In genomic region chr5:43411489-43411888, GRCh38 we compare ENCODE assay signal across 18 cellular contexts. TPM values are rescaled to one million over a fixed set of nuclear protein-coding genes. Genes with fewer than 3 reads are reported as not detected.
DNase-seq lines count a peak whose midpoint lies in the region; TF ChIP-seq lines count a peak whose summit lies in the region.
"Had no signal": no experiment of that assay in that cellular context is flagged by ENCODE, and none has a peak within 500 bp of the region (broad histone marks: within the 10 kb centered on the region; RNA-seq: fewer than 3 reads in every experiment).

No MANE protein-coding gene starts in this region.

- peak overlapping the region; percentile 69 to 79 for H3K27ac ChIP-seq in breast epithelium
- peak overlapping the region; percentile 70 for H3K27ac ChIP-seq in duodenal mucosa (ENCODE audit: low read depth, low read length)
- H3K27ac ChIP-seq in muscle layer of duodenum (ENCODE audit: low read length): peak overlapping the region; percentile 71
- H3K27ac ChIP-seq: RWPE1 had no signal

- TF ChIP-seq CTCF in breast epithelium (IDR thresholded peaks at IDR 0.05) (no peak), MCF 10A (IDR thresholded peaks at IDR 0.05; ENCODE audit: unreplicated experiment) (no peak)

- no TSS peak for BruUV-seq in MCF 10A (replicated peaks; lab: Mats Ljungman, UMichigan)

- peak overlapping the region; percentile 49 to 67 for H3K9ac ChIP-seq in duodenal mucosa (ENCODE audit: low read depth in 1 of 2, low read length in 2 of 2)

- CTCF ChIA-PET in MCF 10A (lab: Yijun Ruan, JAX): interaction anchor here (0.6 to 2.9 kb wide), 10 partner anchors 9 to 179 kb away, joined by 3 to 22 read pairs (median 4); partner anchors contain the start of gene TMEM267

- H3K9me3 ChIP-seq in breast epithelium: no peaks in the 10 kb centered on the region
- no peaks in the 10 kb centered on the region for H3K9me3 ChIP-seq in duodenal mucosa (ENCODE audit: control insufficient read depth in 1 of 2, low read length in 2 of 2)
- H3K9me3 ChIP-seq in muscle layer of duodenum (ENCODE audit: control insufficient read depth in 1 of 2, low read length in 2 of 2): no peaks in the 10 kb centered on the region

- no peaks in the 10 kb centered on the region for H3K9me3 Mint-ChIP-seq in MCF 10A (ENCODE audit: unreplicated experiment)

- H3K36me3 ChIP-seq in breast epithelium: no peaks in the 10 kb centered on the region
- no peaks in the 10 kb centered on the region for H3K36me3 ChIP-seq in duodenal mucosa (ENCODE audit: control insufficient read depth in 1 of 2, insufficient read depth in 2 of 2, low read length in 2 of 2)
- H3K36me3 ChIP-seq in muscle layer of duodenum (ENCODE audit: control insufficient read depth in 1 of 2, insufficient read depth in 2 of 2, low read length in 2 of 2): no peaks in the 10 kb centered on the region

- no peak overlapping the region for H3K4me3 Mint-ChIP-seq in MCF 10A (ENCODE audit: unreplicated experiment)
- H3K4me3 Mint-ChIP-seq: CD14-positive monocyte, GM23338 had no signal

- H3K27ac Mint-ChIP-seq in MCF 10A (ENCODE audit: low read depth, unreplicated experiment): no peak overlapping the region
- H3K27ac Mint-ChIP-seq: CD14-positive monocyte, GM23338 had no signal

- no peaks in the 10 kb centered on the region for H3K36me3 Mint-ChIP-seq in MCF 10A (ENCODE audit: insufficient read depth, unreplicated experiment)
- H3K36me3 Mint-ChIP-seq: CD14-positive monocyte had no signal

- H3K4me1 Mint-ChIP-seq in MCF 10A (ENCODE audit: insufficient read depth, unreplicated experiment): peaks cover 6% of the 10 kb centered on the region
- H3K4me1 Mint-ChIP-seq: CD14-positive monocyte had no signal

- H3K4me3 ChIP-seq in breast epithelium (peak overlapping the region in 2 of 3 donors; percentile 17 to 41), duodenal mucosa (ENCODE audit: low read depth in 1 of 2, low read length in 2 of 2) (peak overlapping the region; percentile 63 to 67), muscle layer of duodenum (ENCODE audit: low read depth in 1 of 2, low read length in 2 of 2) (peak overlapping the region in 1 of 2 donors; percentile 45)
- H3K4me3 ChIP-seq: GM23338 had no signal

- DNase-seq in breast epithelium (ENCODE audit: low spot score in 2 of 2): no peak
- DNase-seq in MCF 10A (ENCODE audit: unreplicated experiment): no peak
- DNase-seq in activated naive CD4-positive, alpha-beta T cell (lab: John Stamatoyannopoulos, UW): no peak
- no peak for DNase-seq in activated CD4-positive, CD25-positive, alpha-beta regulatory T cell treated with anti-CD3 and anti-CD28 coated beads, Interleukin-2, amount 50 U/mL, for 72 hours
- DNase-seq in stimulated activated CD8-positive, alpha-beta memory T cell treated with anti-CD3 and anti-CD28 coated beads, Interleukin-4, amount 100 ng/mL, for 48 hours: no peak
- DNase-seq in NOMO-1 treated with DMSO at 0.1 percent for 48 hours (lab: John Stamatoyannopoulos, UW; ENCODE audit: unreplicated experiment): no peak
- DNase-seq: 8988T; DMS79 treated with DMSO at 0.1 percent for 48 hours; NCI-H187 treated with DMSO at 0.1 percent for 48 hours; NCI-H2171; NCI-H446; NK-92 treated with Interleukin-12 subunit alpha and Interleukin-12 subunit beta, amount 100 ng/mL, for 24 hours; SIG-M5 had no signal

- intact Hi-C loops in breast epithelium (cut with DNase I; ENCODE audit: low total_unique reads): no loop called here
- intact Hi-C loops in MCF 10A (cut with micrococcal nuclease): no loop called here

- no peaks in the 10 kb centered on the region for H3K27me3 Mint-ChIP-seq in MCF 10A (ENCODE audit: insufficient read depth, unreplicated experiment)

- no peak for TF ChIP-seq POLR2A in breast epithelium (IDR thresholded peaks at IDR 0.05)

- no peaks in the 10 kb centered on the region for H3K27me3 ChIP-seq in breast epithelium
- H3K27me3 ChIP-seq in duodenal mucosa (ENCODE audit: control insufficient read depth in 1 of 2, insufficient read depth in 2 of 2, low read length in 2 of 2): no peaks in the 10 kb centered on the region
- H3K27me3 ChIP-seq in muscle layer of duodenum (ENCODE audit: low read depth, low read length): no peaks in the 10 kb centered on the region

- POLR2A ChIA-PET in MCF 10A (lab: Yijun Ruan, JAX): interaction anchor here (0.9 to 2.7 kb wide), 7 partner anchors 9 to 103 kb away, joined by 3 to 17 read pairs (median 6); partner anchors contain the start of gene TMEM267

- H3K4me1 ChIP-seq in breast epithelium (no peaks in the 10 kb centered on the region), duodenal mucosa (ENCODE audit: control insufficient read depth in 1 of 2, insufficient read depth in 2 of 2, low read length in 2 of 2) (peaks cover 11 to 12% of the 10 kb centered on the region in 2 donors), muscle layer of duodenum (ENCODE audit: control insufficient read depth in 1 of 2, insufficient read depth in 2 of 2, low read length in 2 of 2) (no peaks in the 10 kb centered on the region)

RNA-seq across cellular contexts. Expression of gene CCL28, which starts 0.7 kb away (rescaled TPM):
- total RNA-seq in breast epithelium: 100 to 1,000 TPM in 1 of 3 donors, 10 to 100 TPM in 1, 1 to 10 TPM in 1; 4.0 to 192 (median 53.4) TPM
- 1.6 and 2.2 TPM in 2 replicates for total RNA-seq in MCF 10A (2022)
